Comparison of ENCODE assay signal across 8 cellular contexts in the genomic region with DNA sequence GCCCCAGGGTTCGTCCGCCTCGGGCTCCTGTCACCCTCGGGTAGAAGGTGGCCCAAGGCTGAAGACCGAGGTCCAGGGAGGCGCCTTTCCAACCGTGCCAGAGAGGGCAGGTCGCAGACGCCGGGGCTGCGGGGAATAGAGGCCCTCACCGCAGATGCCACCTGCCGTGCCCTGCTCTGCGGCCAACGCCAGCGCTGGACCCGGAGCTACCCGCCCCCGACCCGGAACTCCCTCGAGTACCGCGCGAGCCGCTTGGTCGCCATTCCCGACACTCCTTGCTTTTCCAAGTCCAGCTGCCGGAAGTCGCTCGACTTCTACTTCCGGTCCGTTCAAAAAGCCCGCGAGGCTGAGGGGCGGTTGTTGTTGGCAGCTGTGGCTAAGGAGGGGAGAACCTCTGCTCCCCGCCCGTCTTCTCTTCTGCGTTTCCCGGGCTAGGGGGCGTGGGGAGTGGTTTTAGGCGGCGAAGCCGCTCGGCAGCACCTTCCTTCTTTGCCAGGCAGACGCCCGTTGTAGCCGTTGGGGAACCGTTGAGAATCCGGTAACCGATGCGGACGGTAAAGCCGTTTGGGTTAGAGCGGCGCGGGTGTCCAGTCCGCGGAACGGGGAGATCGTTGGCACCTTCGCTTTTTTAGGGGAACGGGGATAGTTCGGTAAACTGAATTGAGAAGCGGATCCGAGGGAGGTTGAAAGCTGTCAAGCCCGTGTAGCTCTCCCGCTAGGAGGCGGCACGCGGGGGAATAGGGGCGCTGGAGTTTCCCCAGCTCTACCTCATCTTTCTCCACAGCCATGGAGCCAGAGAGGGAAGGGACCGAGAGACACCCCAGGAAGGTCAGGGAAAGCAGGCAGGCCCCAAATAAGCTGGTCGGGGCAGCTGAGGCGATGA. TPM values are rescaled to one million over a fixed set of nuclear protein-coding genes. Genes with fewer than 3 reads are reported as not detected.
A peak's percentile ranks its signal among the peaks of the same experiment; 100 is the strongest.
DNase-seq lines count a peak whose midpoint lies in the region; ATAC-seq and TF ChIP-seq lines count a peak whose summit lies in the region.

A gene with protein sequence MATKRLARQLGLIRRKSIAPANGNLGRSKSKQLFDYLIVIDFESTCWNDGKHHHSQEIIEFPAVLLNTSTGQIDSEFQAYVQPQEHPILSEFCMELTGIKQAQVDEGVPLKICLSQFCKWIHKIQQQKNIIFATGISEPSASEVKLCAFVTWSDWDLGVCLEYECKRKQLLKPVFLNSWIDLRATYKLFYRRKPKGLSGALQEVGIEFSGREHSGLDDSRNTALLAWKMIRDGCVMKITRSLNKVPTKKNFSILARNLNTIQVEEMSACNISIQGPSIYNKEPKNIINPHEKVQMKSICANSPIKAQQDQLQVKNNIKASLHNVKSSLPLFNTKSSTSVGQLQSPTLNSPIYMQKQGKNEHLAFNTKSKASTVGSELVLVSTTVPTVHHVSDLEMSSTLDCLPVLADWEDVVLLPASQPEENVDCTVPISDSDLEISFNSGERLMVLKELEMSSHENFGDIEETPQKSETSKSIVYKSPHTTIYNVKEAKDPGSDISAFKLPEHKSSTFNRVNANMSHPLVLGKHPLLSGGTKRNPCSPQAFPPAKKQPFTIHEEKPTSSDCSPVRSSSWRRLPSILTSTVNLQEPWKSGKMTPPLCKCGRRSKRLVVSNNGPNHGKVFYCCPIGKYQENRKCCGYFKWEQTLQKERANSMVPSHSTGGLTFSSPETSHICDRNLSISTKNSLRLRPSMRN (minus strand): TSS at position 305 of the 883 bp plus-strand sequence. CDS start 42 bp downstream, at position 263.
A gene with protein sequence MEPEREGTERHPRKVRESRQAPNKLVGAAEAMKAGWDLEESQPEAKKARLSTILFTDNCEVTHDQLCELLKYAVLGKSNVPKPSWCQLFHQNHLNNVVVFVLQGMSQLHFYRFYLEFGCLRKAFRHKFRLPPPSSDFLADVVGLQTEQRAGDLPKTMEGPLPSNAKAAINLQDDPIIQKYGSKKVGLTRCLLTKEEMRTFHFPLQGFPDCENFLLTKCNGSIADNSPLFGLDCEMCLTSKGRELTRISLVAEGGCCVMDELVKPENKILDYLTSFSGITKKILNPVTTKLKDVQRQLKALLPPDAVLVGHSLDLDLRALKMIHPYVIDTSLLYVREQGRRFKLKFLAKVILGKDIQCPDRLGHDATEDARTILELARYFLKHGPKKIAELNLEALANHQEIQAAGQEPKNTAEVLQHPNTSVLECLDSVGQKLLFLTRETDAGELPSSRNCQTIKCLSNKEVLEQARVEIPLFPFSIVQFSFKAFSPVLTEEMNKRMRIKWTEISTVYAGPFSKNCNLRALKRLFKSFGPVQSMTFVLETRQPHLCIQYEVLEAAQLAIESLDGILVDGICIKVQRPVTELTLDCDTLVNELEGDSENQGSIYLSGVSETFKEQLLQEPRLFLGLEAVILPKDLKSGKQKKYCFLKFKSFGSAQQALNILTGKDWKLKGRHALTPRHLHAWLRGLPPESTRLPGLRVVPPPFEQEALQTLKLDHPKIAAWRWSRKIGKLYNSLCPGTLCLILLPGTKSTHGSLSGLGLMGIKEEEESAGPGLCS (plus strand): TSS at position 360 of the 883 bp plus-strand sequence. CDS start 427 bp downstream, at position 787.

- H3K27ac ChIP-seq in Panc1 (ENCODE audit: low read length) = peak within 1 kb of the TSS; percentile 93
- peak within 1 kb of the TSS; percentile 90 to 92 (median 90) for H3K27ac ChIP-seq in esophagus muscularis mucosa (replicated peaks in 1 of 4)
- peak within 1 kb of the TSS; percentile 88 for H3K27ac ChIP-seq in muscle layer of duodenum (ENCODE audit: low read length)

- no peaks in the 10 kb centered on the region for H3K36me3 Mint-ChIP-seq in activated T-cell treated with anti-CD3 and anti-CD28 coated beads, Interleukin-2, amount 50 U/mL, for 4 hours (ENCODE audit: insufficient read depth)

- H3K4me3 ChIP-seq in Panc1 (ENCODE audit: low read depth in 2 of 2, low read length in 2 of 2) (peak within 1 kb of the TSS; percentile 62 to 75), esophagus muscularis mucosa (peak within 1 kb of the TSS; percentile 71 to 84 (median 74)), muscle layer of duodenum (ENCODE audit: low read depth in 1 of 2, low read length in 2 of 2) (peak within 1 kb of the TSS; percentile 83 to 86)

- intact Hi-C loops in Panc1 (cut with micrococcal nuclease; ENCODE audit: unreplicated experiment) = no loop called here
- intact Hi-C loops in esophagus muscularis mucosa (cut with DNase I) = no loop called here

- H3K9me3 Mint-ChIP-seq in activated T-cell treated with anti-CD3 and anti-CD28 coated beads, Interleukin-2, amount 50 U/mL, for 4 hours = no peaks in the 10 kb centered on the region

- H3K9me3 ChIP-seq in Panc1 (ENCODE audit: control insufficient read depth, insufficient read depth, low read depth, low read length) (no peaks in the 10 kb centered on the region), esophagus muscularis mucosa (no peaks in the 10 kb centered on the region), muscle layer of duodenum (ENCODE audit: control insufficient read depth in 1 of 2, low read length in 2 of 2) (no peaks in the 10 kb centered on the region)

- ATAC-seq in GM21619 (IDR thresholded peaks at IDR 0.05; ENCODE audit: unreplicated experiment) (peak; percentile 83), Panc1 (peak; percentile 98)
- peak; percentile 88 to 91 for ATAC-seq in activated T-cell treated with anti-CD3 and anti-CD28 coated beads, Interleukin-2, amount 50 U/mL, for 4 hours

- H3K4me1 ChIP-seq in Panc1 (ENCODE audit: control insufficient read depth, insufficient read depth, low read length) (peaks cover 9% of the 10 kb centered on the region), esophagus muscularis mucosa (peaks cover 5 to 24% (median 20%) of the 10 kb centered on the region in 4 donors), muscle layer of duodenum (ENCODE audit: control insufficient read depth in 1 of 2, insufficient read depth in 2 of 2, low read length in 2 of 2) (peaks cover 3 to 4% of the 10 kb centered on the region in 2 donors)

- TSS peak; percentile 96 for BruUV-seq in Panc1 (replicated peaks; lab: Mats Ljungman, UMichigan)

- DNase-seq in DMS53 (lab: John Stamatoyannopoulos, UW) = peak; percentile 97
- DNase-seq in KG1 (lab: John Stamatoyannopoulos, UW) = peak; percentile 84
- DNase-seq in Panc1 (ENCODE audit: low read depth, low spot score) = peak; percentile 82
- peak; percentile 58 for DNase-seq in activated T-cell treated with anti-CD3 and anti-CD28 coated beads, Interleukin-2, amount 50 U/mL, for 4 hours
- peak; percentile 97 for DNase-seq in esophagus muscularis mucosa (ENCODE audit: extremely low spot score)
- DNase-seq in stimulated activated CD8-positive, alpha-beta memory T cell treated with anti-CD3 and anti-CD28 coated beads, Interleukin-7, amount 100 ng/mL, for 24 hours (ENCODE audit: low read depth) = peak; percentile 55

- peaks cover 8% of the 10 kb centered on the region for H3K4me1 Mint-ChIP-seq in activated T-cell treated with anti-CD3 and anti-CD28 coated beads, Interleukin-2, amount 50 U/mL, for 4 hours (ENCODE audit: low read depth)

- TF ChIP-seq EP300 in esophagus muscularis mucosa (IDR thresholded peaks at IDR 0.05) = no peak

- TF ChIP-seq CTCF in Panc1 (IDR thresholded peaks at IDR 0.05) (peak; percentile 69), esophagus muscularis mucosa (IDR thresholded peaks at IDR 0.05) (peak; percentile 33 to 38 (median 35))

- POLR2A ChIA-PET in Panc1 (lab: Charles Lee) = interaction anchor here (0.6 to 0.7 kb wide), 3 partner anchors 294 to 932 kb away, joined by 3 to 5 read pairs (median 3); no protein-coding TSS in a partner anchor

- H3K27me3 Mint-ChIP-seq in activated T-cell treated with anti-CD3 and anti-CD28 coated beads, Interleukin-2, amount 50 U/mL, for 4 hours (ENCODE audit: low read depth) = no peaks in the 10 kb centered on the region

- CTCF ChIA-PET in Panc1 (lab: Charles Lee) = interaction anchor here (0.6 kb wide), 1 partner anchor 41 kb away, joined by 3 read pairs; no protein-coding TSS in a partner anchor

- H3K4me3 Mint-ChIP-seq in activated T-cell treated with anti-CD3 and anti-CD28 coated beads, Interleukin-2, amount 50 U/mL, for 4 hours = peak within 1 kb of the TSS; percentile 99

- WGBS in esophagus muscularis mucosa = under 1% methylated on average over 56 of the region's 74 CpGs

- no peak for TF ChIP-seq POLR2A in esophagus muscularis mucosa (IDR thresholded peaks at IDR 0.05; ENCODE audit: low read depth)

- no peaks in the 10 kb centered on the region for H3K27me3 ChIP-seq in Panc1 (ENCODE audit: control insufficient read depth, insufficient read depth, low read length)
- H3K27me3 ChIP-seq in esophagus muscularis mucosa = no peaks in the 10 kb centered on the region
- H3K27me3 ChIP-seq in muscle layer of duodenum (ENCODE audit: low read depth, low read length) = no peaks in the 10 kb centered on the region

- in situ Hi-C loops in Panc1 (cut with HindIII; ENCODE audit: low pct_unique_long_range_greater_than_20kb, low sequenced_read_pairs) = no loop called here

- H3K36me3 ChIP-seq in Panc1 (ENCODE audit: control insufficient read depth, insufficient read depth, low read length) = no peaks in the 10 kb centered on the region
- H3K36me3 ChIP-seq in esophagus muscularis mucosa = peaks cover 0 to 12% (median 0%) of the 10 kb centered on the region in 4 donors
- H3K36me3 ChIP-seq in muscle layer of duodenum (ENCODE audit: control insufficient read depth in 1 of 2, insufficient read depth in 2 of 2, low read length in 2 of 2) = no peaks in the 10 kb centered on the region

RNA-seq across cellular contexts. Expression of the first gene that starts in this region (rescaled TPM):
- total RNA-seq in Panc1 (2021; ENCODE audit: unreplicated experiment) (20.4 TPM), esophagus muscularis mucosa (10 to 100 TPM in 3 of 4 donors, 1 to 10 TPM in 1; 8.3 to 21.2 (median 13.6) TPM)
- polyA plus RNA-seq in Panc1 (2012; ENCODE audit: insufficient read length) = 8.7 TPM
- 1 to 10 TPM; 8.1 to 9.4 (median 9.4) TPM for total RNA-seq in activated T-cell treated with anti-CD3 and anti-CD28 coated beads, Interleukin-2, amount 50 U/mL, for 4 hours

RNA-seq across cellular contexts. Expression of the second gene that starts in this region (rescaled TPM):
- total RNA-seq in Panc1 (2021; ENCODE audit: unreplicated experiment) = 13.6 TPM
- 3.6 TPM for polyA plus RNA-seq in Panc1 (2012; ENCODE audit: insufficient read length)
- total RNA-seq in activated T-cell treated with anti-CD3 and anti-CD28 coated beads, Interleukin-2, amount 50 U/mL, for 4 hours = 1 to 10 TPM; 2.9 to 3.9 (median 2.9) TPM
- total RNA-seq in esophagus muscularis mucosa = 1 to 10 TPM; 2.0 to 4.9 (median 2.7) TPM

Comparison
In these comparisons a context has a peak if more than half of its experiments do, and no peak if none do; other contexts are left out.
1. Peak in every context shown above with its lines: DNase-seq, ATAC-seq, H3K4me3 ChIP-seq and H3K27ac ChIP-seq.